In the genomic region with DNA sequence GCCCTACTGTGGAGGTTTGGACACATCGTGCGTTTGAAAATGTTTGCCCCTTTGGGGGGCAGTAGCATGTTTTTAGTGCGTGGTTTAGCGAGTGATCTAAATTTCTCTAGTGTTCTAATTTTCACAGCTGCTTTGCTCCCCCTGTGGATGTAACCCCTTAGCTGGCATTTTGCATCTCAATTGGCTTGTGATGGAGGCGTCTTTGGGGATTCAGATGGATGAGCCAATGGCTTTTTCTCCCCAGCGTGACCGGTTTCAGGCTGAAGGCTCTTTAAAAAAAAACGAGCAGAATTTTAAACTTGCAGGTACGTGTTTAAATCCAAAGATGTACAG, we compare ENCODE assay signal across 8 cellular contexts.
DNase-seq lines count a peak whose midpoint lies in the region; TF ChIP-seq lines count a peak whose summit lies in the region.

No MANE protein-coding gene starts in this region.

- CTCF ChIA-PET in HEK293 (lab: Yijun Ruan, JAX), result interaction anchor here (0.7 to 2.8 kb wide), 10 partner anchors 11 to 809 kb away, joined by 3 to 21 read pairs (median 4); no protein-coding TSS in a partner anchor

- H3K9ac ChIP-seq in stomach smooth muscle (ENCODE audit: low read length in 2 of 2), result peak overlapping the region; percentile 69 to 71

- H3K4me1 ChIP-seq in HEK293 (ENCODE audit: control insufficient read depth, insufficient read depth, low read length) (no peaks in the 10 kb centered on the region), stomach smooth muscle (ENCODE audit: control insufficient read depth, insufficient read depth, low read length) (peaks cover 2% of the 10 kb centered on the region)

- H3K4me3 ChIP-seq in HEK293 (ENCODE audit: low read depth, low read length), result peak overlapping the region; percentile 80
- peak overlapping the region; percentile 67 for H3K4me3 ChIP-seq in WERI-Rb-1 (ENCODE audit: low read depth, low read length)
- H3K4me3 ChIP-seq in iPS-11a (ENCODE audit: low read depth, low read length), result peak overlapping the region; percentile 88
- peak overlapping the region; percentile 79 to 88 for H3K4me3 ChIP-seq in stomach smooth muscle (ENCODE audit: low read length in 2 of 2)

- H3K9me3 ChIP-seq in HEK293 (ENCODE audit: control insufficient read depth, insufficient read depth, low read depth, low read length) (no peaks in the 10 kb centered on the region), WERI-Rb-1 (ENCODE audit: severe bottlenecking) (no peaks in the 10 kb centered on the region), stomach smooth muscle (ENCODE audit: control insufficient read depth in 2 of 2, low read length in 2 of 2) (no peaks in the 10 kb centered on the region)

- peak overlapping the region; percentile 94 for H3K27ac ChIP-seq in HEK293 (ENCODE audit: extremely low read depth, low read depth, low read length)
- H3K27ac ChIP-seq in WERI-Rb-1, result peak overlapping the region; percentile 98
- H3K27ac ChIP-seq in stomach smooth muscle (ENCODE audit: low read length), result peak overlapping the region; percentile 72

- peak; percentile 94; the same call in 1 of the 2 replicates for TF ChIP-seq CTCF in HEK293 (tag by site-specific recombination; IDR thresholded peaks at IDR 0.05)
- no peak for TF ChIP-seq CTCF in WERI-Rb-1 (IDR thresholded peaks at IDR 0.05; ENCODE audit: low read depth, low read length)

- no peaks in the 10 kb centered on the region for H3K27me3 ChIP-seq in WERI-Rb-1 (ENCODE audit: insufficient read depth, low read depth, severe bottlenecking)
- H3K27me3 ChIP-seq in stomach smooth muscle (ENCODE audit: control insufficient read depth in 1 of 2, insufficient read depth in 2 of 2, low read length in 2 of 2), result no peaks in the 10 kb centered on the region

- POLR2A ChIA-PET in HEK293 (lab: Yijun Ruan, JAX), result interaction anchor here (0.6 to 2.0 kb wide), 5 partner anchors 97 to 1576 kb away, joined by 3 to 16 read pairs (median 3); a partner anchor contains a TSS

- peaks cover 4 to 15% of the 10 kb centered on the region in 2 experiments; a peak in 2 of 3 replicates for H3K36me3 ChIP-seq in HEK293 (ENCODE audit: control insufficient read depth in 2 of 2, insufficient read depth in 1 of 2, low read length in 2 of 2)
- peaks cover under 1% of the 10 kb centered on the region; the same call in 1 of the 2 replicates for H3K36me3 ChIP-seq in WERI-Rb-1
- H3K36me3 ChIP-seq in stomach smooth muscle (ENCODE audit: control insufficient read depth in 2 of 2, insufficient read depth in 2 of 2, low read length in 2 of 2), result no peaks in the 10 kb centered on the region

- peak; percentile 49 for DNase-seq in SKM-1 treated with dmso at 0.1 percent for 144 hours (lab: John Stamatoyannopoulos, UW; ENCODE audit: unreplicated experiment)
- no peak for DNase-seq in SKM-1 (lab: John Stamatoyannopoulos, UW; ENCODE audit: unreplicated experiment)
- DNase-seq in NCI-H1105 (lab: John Stamatoyannopoulos, UW), result peak; percentile 81
- no peak for DNase-seq in WERI-Rb-1
- DNase-seq in OCI-M2 (lab: John Stamatoyannopoulos, UW; ENCODE audit: unreplicated experiment), result no peak

TF ChIP-seq in HEK293, 187 proteins besides CTCF, POLR2A, EP300 and RAD21 (continues in another document):
- no peak for TF ChIP-seq ZFHX2 (tag by site-specific recombination; conservative IDR thresholded peaks at IDR 0.05)
- TF ChIP-seq, protein P1, sequence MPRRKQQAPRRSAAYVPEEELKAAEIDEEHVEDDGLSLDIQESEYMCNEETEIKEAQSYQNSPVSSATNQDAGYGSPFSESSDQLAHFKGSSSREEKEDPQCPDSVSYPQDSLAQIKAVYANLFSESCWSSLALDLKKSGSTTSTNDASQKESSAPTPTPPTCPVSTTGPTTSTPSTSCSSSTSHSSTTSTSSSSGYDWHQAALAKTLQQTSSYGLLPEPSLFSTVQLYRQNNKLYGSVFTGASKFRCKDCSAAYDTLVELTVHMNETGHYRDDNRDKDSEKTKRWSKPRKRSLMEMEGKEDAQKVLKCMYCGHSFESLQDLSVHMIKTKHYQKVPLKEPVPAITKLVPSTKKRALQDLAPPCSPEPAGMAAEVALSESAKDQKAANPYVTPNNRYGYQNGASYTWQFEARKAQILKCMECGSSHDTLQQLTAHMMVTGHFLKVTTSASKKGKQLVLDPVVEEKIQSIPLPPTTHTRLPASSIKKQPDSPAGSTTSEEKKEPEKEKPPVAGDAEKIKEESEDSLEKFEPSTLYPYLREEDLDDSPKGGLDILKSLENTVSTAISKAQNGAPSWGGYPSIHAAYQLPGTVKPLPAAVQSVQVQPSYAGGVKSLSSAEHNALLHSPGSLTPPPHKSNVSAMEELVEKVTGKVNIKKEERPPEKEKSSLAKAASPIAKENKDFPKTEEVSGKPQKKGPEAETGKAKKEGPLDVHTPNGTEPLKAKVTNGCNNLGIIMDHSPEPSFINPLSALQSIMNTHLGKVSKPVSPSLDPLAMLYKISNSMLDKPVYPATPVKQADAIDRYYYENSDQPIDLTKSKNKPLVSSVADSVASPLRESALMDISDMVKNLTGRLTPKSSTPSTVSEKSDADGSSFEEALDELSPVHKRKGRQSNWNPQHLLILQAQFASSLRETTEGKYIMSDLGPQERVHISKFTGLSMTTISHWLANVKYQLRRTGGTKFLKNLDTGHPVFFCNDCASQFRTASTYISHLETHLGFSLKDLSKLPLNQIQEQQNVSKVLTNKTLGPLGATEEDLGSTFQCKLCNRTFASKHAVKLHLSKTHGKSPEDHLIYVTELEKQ (tag by site-specific recombination; IDR thresholded peaks at IDR 0.05; ENCODE audit: borderline replicate concordance), result no peak
- no peak for TF ChIP-seq ZNF311 (tag by site-specific recombination; IDR thresholded peaks at IDR 0.05; ENCODE audit: borderline replicate concordance)
- 0 out of 2 replicates have a peak, but pooled peaks have one; percentile 37 for TF ChIP-seq ZNF76 (tag by site-specific recombination; IDR thresholded peaks at IDR 0.05; ENCODE audit: borderline replicate concordance, low read depth)
- TF ChIP-seq SETDB1 (IDR thresholded peaks at IDR 0.05; ENCODE audit: insufficient read length, low read length), result no peak
- 0 out of 2 replicates have a peak, but pooled peaks have one; percentile 2 for TF ChIP-seq TRIM28 (IDR thresholded peaks at IDR 0.05; ENCODE audit: borderline replicate concordance, low read length)
- TF ChIP-seq, protein P2, sequence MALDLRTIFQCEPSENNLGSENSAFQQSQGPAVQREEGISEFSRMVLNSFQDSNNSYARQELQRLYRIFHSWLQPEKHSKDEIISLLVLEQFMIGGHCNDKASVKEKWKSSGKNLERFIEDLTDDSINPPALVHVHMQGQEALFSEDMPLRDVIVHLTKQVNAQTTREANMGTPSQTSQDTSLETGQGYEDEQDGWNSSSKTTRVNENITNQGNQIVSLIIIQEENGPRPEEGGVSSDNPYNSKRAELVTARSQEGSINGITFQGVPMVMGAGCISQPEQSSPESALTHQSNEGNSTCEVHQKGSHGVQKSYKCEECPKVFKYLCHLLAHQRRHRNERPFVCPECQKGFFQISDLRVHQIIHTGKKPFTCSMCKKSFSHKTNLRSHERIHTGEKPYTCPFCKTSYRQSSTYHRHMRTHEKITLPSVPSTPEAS (tag by site-specific recombination; IDR thresholded peaks at IDR 0.05), result no peak
- TF ChIP-seq, protein P3, sequence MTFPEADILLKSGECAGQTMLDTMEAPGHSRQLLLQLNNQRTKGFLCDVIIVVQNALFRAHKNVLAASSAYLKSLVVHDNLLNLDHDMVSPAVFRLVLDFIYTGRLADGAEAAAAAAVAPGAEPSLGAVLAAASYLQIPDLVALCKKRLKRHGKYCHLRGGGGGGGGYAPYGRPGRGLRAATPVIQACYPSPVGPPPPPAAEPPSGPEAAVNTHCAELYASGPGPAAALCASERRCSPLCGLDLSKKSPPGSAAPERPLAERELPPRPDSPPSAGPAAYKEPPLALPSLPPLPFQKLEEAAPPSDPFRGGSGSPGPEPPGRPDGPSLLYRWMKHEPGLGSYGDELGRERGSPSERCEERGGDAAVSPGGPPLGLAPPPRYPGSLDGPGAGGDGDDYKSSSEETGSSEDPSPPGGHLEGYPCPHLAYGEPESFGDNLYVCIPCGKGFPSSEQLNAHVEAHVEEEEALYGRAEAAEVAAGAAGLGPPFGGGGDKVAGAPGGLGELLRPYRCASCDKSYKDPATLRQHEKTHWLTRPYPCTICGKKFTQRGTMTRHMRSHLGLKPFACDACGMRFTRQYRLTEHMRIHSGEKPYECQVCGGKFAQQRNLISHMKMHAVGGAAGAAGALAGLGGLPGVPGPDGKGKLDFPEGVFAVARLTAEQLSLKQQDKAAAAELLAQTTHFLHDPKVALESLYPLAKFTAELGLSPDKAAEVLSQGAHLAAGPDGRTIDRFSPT (tag by site-specific recombination; IDR thresholded peaks at IDR 0.05), result no peak
- no peak for TF ChIP-seq ZSCAN16 (tag by site-specific recombination; IDR thresholded peaks at IDR 0.05)
- TF ChIP-seq ZNF561 (tag by site-specific recombination; IDR thresholded peaks at IDR 0.05; ENCODE audit: borderline replicate concordance), result no peak; the same call in 1 of the 2 replicates
- no peak for TF ChIP-seq HOXC10 (CRISPR knock-in tag; IDR thresholded peaks at IDR 0.05)
- TF ChIP-seq ZNF623 (tag by site-specific recombination; IDR thresholded peaks at IDR 0.05), result no peak
- TF ChIP-seq ZNF658 (tag by site-specific recombination; IDR thresholded peaks at IDR 0.05), result no peak
- TF ChIP-seq ZNF133 (tag by site-specific recombination; IDR thresholded peaks at IDR 0.05), result no peak
- no peak for TF ChIP-seq ZNF785 (tag by site-specific recombination; IDR thresholded peaks at IDR 0.05)
- TF ChIP-seq, protein P4, sequence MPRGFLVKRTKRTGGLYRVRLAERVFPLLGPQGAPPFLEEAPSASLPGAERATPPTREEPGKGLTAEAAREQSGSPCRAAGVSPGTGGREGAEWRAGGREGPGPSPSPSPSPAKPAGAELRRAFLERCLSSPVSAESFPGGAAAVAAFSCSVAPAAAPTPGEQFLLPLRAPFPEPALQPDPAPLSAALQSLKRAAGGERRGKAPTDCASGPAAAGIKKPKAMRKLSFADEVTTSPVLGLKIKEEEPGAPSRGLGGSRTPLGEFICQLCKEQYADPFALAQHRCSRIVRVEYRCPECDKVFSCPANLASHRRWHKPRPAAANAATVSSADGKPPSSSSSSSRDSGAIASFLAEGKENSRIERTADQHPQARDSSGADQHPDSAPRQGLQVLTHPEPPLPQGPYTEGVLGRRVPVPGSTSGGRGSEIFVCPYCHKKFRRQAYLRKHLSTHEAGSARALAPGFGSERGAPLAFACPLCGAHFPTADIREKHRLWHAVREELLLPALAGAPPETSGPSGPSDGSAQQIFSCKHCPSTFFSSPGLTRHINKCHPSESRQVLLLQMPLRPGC (tag by site-specific recombination; IDR thresholded peaks at IDR 0.05), result no peak
- no peak for TF ChIP-seq ZNF394 (tag by site-specific recombination; IDR thresholded peaks at IDR 0.05; ENCODE audit: borderline replicate concordance)

Comparison
In these comparisons a context has a peak if more than half of its experiments do, and no peak if none do; other contexts are left out.
1. DNase-seq: peak in SKM-1 treated with dmso at 0.1 percent for 144 hours (single experiment) and NCI-H1105 (single experiment); none in SKM-1 (single experiment), WERI-Rb-1 (single experiment) and OCI-M2 (single experiment).
2. Peak in every context shown above with its lines, with median percentiles within 50 percentile points of each other: H3K27ac ChIP-seq and H3K4me3 ChIP-seq.